29 cellular contexts compared by ENCODE assay signal in the genomic region with DNA sequence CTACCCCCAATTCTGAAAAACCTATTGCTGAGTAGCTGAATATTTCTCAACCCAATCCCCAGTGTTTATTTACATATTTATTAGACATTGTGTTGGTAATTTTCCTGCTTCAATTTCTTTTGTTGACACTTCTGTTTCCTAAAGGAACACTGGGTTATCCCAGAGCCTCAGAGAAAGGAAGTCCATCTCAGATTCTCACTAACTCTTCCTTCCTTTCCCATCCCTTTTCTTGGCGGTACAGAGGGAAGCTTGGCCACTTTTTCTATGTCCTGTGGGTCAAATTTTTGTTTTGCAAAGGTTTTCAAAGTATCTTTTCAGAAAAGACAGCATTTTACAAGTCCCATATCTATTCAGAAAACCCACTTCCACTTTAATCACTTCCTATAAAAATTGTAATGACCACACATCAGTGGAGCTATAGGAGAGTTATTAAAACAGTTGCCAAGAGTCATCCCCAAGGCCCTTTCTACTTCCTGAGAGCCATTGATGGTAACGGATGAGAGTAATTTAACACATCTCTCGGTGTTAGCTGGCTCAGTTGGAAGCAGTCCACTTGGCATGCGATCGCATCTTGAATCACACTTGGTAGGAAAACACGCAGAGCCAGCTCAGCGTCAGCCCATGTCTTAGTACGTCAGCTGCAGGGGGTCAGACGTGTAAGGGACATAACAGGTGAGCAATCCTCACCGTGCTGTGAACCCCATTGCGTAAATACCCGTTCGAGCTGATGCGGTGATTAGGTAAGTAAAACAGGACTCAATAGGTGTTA.
"Had no signal": no experiment of that assay in that cellular context is flagged by ENCODE, and none has a peak within 500 bp of the region (broad histone marks: within the 10 kb centered on the region; RNA-seq: fewer than 3 reads in every experiment).

No MANE protein-coding gene starts in this region.

- DNase-seq: activated B cell treated with CpG ODN at 0.5 μM for 24 hours; activated CD4-positive, alpha-beta T cell treated with anti-CD3 and anti-CD28 coated beads for 36 hours; activated CD4-positive, alpha-beta T cell treated with anti-CD3 and anti-CD28 coated beads, Interleukin-2, amount 50 U/mL, for 4 hours; activated CD8-positive, alpha-beta memory T cell treated with anti-CD3 and anti-CD28 coated beads for 24 hours; activated CD8-positive, alpha-beta memory T cell treated with anti-CD3 and anti-CD28 coated beads, Interleukin-2, amount 50 U/mL, for 48 hours; activated naive CD4-positive, alpha-beta T cell treated with Interleukin-2 at 50 U/mL for 16 hours; activated naive CD8-positive, alpha-beta T cell treated with anti-CD3 and anti-CD28 coated beads for 36 hours; activated T-cell treated with anti-CD3 and anti-CD28 coated beads, Interleukin-2, amount 50 U/mL, for 4 hours; amniotic stem cell; body of pancreas; caudate nucleus; dermis blood vessel endothelial cell; effector CD8-positive, alpha-beta T cell; glutamatergic neuron; immature natural killer cell; kidney glomerular epithelial cell; left lung; midbrain; pancreas; right cardiac atrium; stimulated activated CD4-positive, alpha-beta T cell treated with anti-CD3 and anti-CD28 coated beads, Interleukin-12 subunit alpha, Interleukin-12 subunit beta, amount 100 ng/mL, for 4 hours; stimulated activated CD4-positive, alpha-beta T cell treated with anti-CD3 and anti-CD28 coated beads, Interleukin-4, amount 100 ng/mL, for 4 hours; stimulated activated naive CD8-positive, alpha-beta T cell treated with anti-CD3 and anti-CD28 coated beads, Interleukin-15, Interleukin-2, amounts not matched to agents 100 U/mL and 50 U/mL, for 24 hours had no signal

- H3K9me3 ChIP-seq: body of pancreas, neutrophil, pancreas had no signal

- H3K27ac Mint-ChIP-seq: activated B cell treated with CpG ODN at 0.5 μM for 24 hours; activated CD4-positive, alpha-beta T cell treated with anti-CD3 and anti-CD28 coated beads for 36 hours; activated naive CD8-positive, alpha-beta T cell treated with anti-CD3 and anti-CD28 coated beads for 36 hours; immature natural killer cell; nephron; T-helper 1 cell treated with Interleukin-12 subunit alpha and Interleukin-12 subunit beta and Interleukin-4 antibody, amounts not matched to agents 30 μg/mL and 1 μg/mL, for 36 hours had no signal

- H3K27me3 Mint-ChIP-seq: activated B cell treated with CpG ODN at 0.5 μM for 24 hours; activated CD4-positive, alpha-beta T cell treated with anti-CD3 and anti-CD28 coated beads for 36 hours; activated naive CD8-positive, alpha-beta T cell treated with anti-CD3 and anti-CD28 coated beads for 36 hours had no signal

- H3K4me1 ChIP-seq: body of pancreas, left lung, pancreas had no signal

- ATAC-seq: activated CD4-positive, alpha-beta T cell treated with anti-CD3 and anti-CD28 coated beads for 36 hours; activated T-cell treated with anti-CD3 and anti-CD28 coated beads, Interleukin-2, amount 50 U/mL, for 4 hours; body of pancreas; esophagus mucosa; left lung; pancreas; right cardiac atrium; stimulated activated naive CD8-positive, alpha-beta T cell treated with anti-CD3 and anti-CD28 coated beads, Interleukin-15, Interleukin-2, amounts not matched to agents 100 U/mL and 50 U/mL, for 24 hours had no signal

- H3K4me3 Mint-ChIP-seq: activated B cell treated with CpG ODN at 0.5 μM for 24 hours; activated CD4-positive, alpha-beta T cell treated with anti-CD3 and anti-CD28 coated beads for 36 hours; activated naive CD8-positive, alpha-beta T cell treated with anti-CD3 and anti-CD28 coated beads for 36 hours; activated T-cell treated with anti-CD3 and anti-CD28 coated beads, Interleukin-2, amount 50 U/mL, for 4 hours; immature natural killer cell; nephron; T-helper 1 cell treated with Interleukin-12 subunit alpha and Interleukin-12 subunit beta and Interleukin-4 antibody, amounts not matched to agents 30 μg/mL and 1 μg/mL, for 36 hours had no signal

- H3K4me1 Mint-ChIP-seq: activated B cell treated with CpG ODN at 0.5 μM for 24 hours; activated CD4-positive, alpha-beta T cell treated with anti-CD3 and anti-CD28 coated beads for 36 hours; activated naive CD8-positive, alpha-beta T cell treated with anti-CD3 and anti-CD28 coated beads for 36 hours; immature natural killer cell had no signal

- H3K27me3 ChIP-seq: body of pancreas, hepatocyte, neutrophil, pancreas had no signal

- H3K4me3 ChIP-seq: body of pancreas, hepatocyte, left lung, lung, pancreas had no signal

- H3K36me3 ChIP-seq: left lung, neutrophil, pancreas had no signal

- H3K27ac ChIP-seq: body of pancreas, hepatocyte, left lung, neutrophil, pancreas had no signal

- H3K36me3 Mint-ChIP-seq: activated naive CD8-positive, alpha-beta T cell treated with anti-CD3 and anti-CD28 coated beads for 36 hours; immature natural killer cell had no signal

- H3K9me3 Mint-ChIP-seq: activated B cell treated with CpG ODN at 0.5 μM for 24 hours; activated T-cell treated with anti-CD3 and anti-CD28 coated beads, Interleukin-2, amount 50 U/mL, for 4 hours; nephron; T-helper 1 cell treated with Interleukin-12 subunit alpha and Interleukin-12 subunit beta and Interleukin-4 antibody, amounts not matched to agents 30 μg/mL and 1 μg/mL, for 36 hours had no signal
